In genomic region chr2:163863073-163863472, GRCh38 we compare ENCODE assay signal across 21 cellular contexts.
DNase-seq lines count a peak whose midpoint lies in the region; FAIRE-seq and TF ChIP-seq lines count a peak whose summit lies in the region.
"Had no signal": no experiment of that assay in that cellular context is flagged by ENCODE, and none has a peak within 500 bp of the region (broad histone marks: within the 10 kb centered on the region; RNA-seq: fewer than 3 reads in every experiment).

No MANE protein-coding gene starts in this region.

- no peak overlapping the region for H4K8ac ChIP-seq in trophoblast cell (ENCODE audit: low read depth, low read length)

- H3K4me3 ChIP-seq in trophoblast cell (ENCODE audit: low read depth, low read length) (no peak overlapping the region), dorsolateral prefrontal cortex (no peak overlapping the region)
- H3K4me3 ChIP-seq: BLaER1 treated with 17β-estradiol and CSF1 and Interleukin-3, amounts not matched to agents 10 nM and 100 nM; GM23338; HAP-1 had no signal

- no peak overlapping the region for H3K4ac ChIP-seq in trophoblast cell (ENCODE audit: low read depth, low read length)

- DNase-seq in DMS53 (lab: John Stamatoyannopoulos, UW) (peak; percentile 12), DMS53 treated with DMSO at 0.1 percent for 48 hours (lab: John Stamatoyannopoulos, UW; ENCODE audit: unreplicated experiment) (no peak), RKO (ENCODE audit: low spot score) (peak; percentile 16), trophoblast cell (peak; percentile 29 to 69), GM19239 (ENCODE audit: insufficient read length, low spot score) (no peak), dorsolateral prefrontal cortex (no peak)
- DNase-seq: ACHN; AML-193; BE2C; CD4-positive, alpha-beta T cell; CD8-positive, alpha-beta memory T cell; DMS 273 treated with DMSO at 0.1 percent for 48 hours; DND-41; HFFc6 had no signal

- H2BK5ac ChIP-seq in trophoblast cell (ENCODE audit: low read depth, low read length, poor library complexity): no peak overlapping the region

- no peak overlapping the region for H2AFZ ChIP-seq in trophoblast cell (ENCODE audit: insufficient read depth, low read length, poor library complexity)
- H2AFZ ChIP-seq: GM23338 had no signal

- no CpG with 5 or more reads among the region's 3 CpGs for WGBS in trophoblast cell (ENCODE audit: extremely low coverage, insufficient coverage, insufficient read length)

- FAIRE-seq in GM19239 (lab: Jason Lieb, UNC): no peak
- FAIRE-seq: A204.1, D721Med, GM12892 had no signal

- no peak overlapping the region for H3K4me2 ChIP-seq in trophoblast cell (ENCODE audit: low read length)
- H3K4me2 ChIP-seq: BLaER1 treated with 17β-estradiol and CSF1 and Interleukin-3, amounts not matched to agents 10 nM and 100 nM; GM23338 had no signal

- no peak overlapping the region for H3K18ac ChIP-seq in trophoblast cell (ENCODE audit: low read length)

- H3K27ac ChIP-seq in trophoblast cell (ENCODE audit: low read depth, low read length) (no peak overlapping the region), dorsolateral prefrontal cortex (no peak overlapping the region)
- H3K27ac ChIP-seq: 22Rv1; BLaER1 treated with 17β-estradiol and CSF1 and Interleukin-3, amounts not matched to agents 10 nM and 100 nM had no signal

- no peaks in the 10 kb centered on the region for H3K79me1 ChIP-seq in trophoblast cell (ENCODE audit: low read length)

- H3K27me3 ChIP-seq in trophoblast cell (ENCODE audit: insufficient read depth, low read length) (no peaks in the 10 kb centered on the region), dorsolateral prefrontal cortex (no peaks in the 10 kb centered on the region)
- H3K27me3 ChIP-seq: BE2C; BLaER1 treated with 17β-estradiol and CSF1 and Interleukin-3, amounts not matched to agents 10 nM and 100 nM had no signal

- no peaks in the 10 kb centered on the region for H3K9me3 ChIP-seq in trophoblast cell (ENCODE audit: insufficient read depth, low read depth, low read length)
- H3K9me3 ChIP-seq: BE2C had no signal

- no peaks in the 10 kb centered on the region for H3K4me1 ChIP-seq in trophoblast cell (ENCODE audit: control insufficient read depth in 1 of 2, insufficient read depth in 2 of 2, low read length in 2 of 2)
- H3K4me1 ChIP-seq: BE2C, HAP-1 had no signal

- H2BK12ac ChIP-seq in trophoblast cell (ENCODE audit: low read length): no peak overlapping the region

- H4K91ac ChIP-seq in trophoblast cell (ENCODE audit: low read depth, low read length): no peak overlapping the region

- no peak overlapping the region for H3K9ac ChIP-seq in trophoblast cell (ENCODE audit: low read length)
- H3K9ac ChIP-seq: BLaER1 treated with 17β-estradiol and CSF1 and Interleukin-3, amounts not matched to agents 10 nM and 100 nM had no signal

- H2AK5ac ChIP-seq in trophoblast cell (ENCODE audit: low read length): no peak overlapping the region

- intact Hi-C loops in dorsolateral prefrontal cortex (cut with DNase I): no loop called here

- no peaks in the 10 kb centered on the region for H3K79me2 ChIP-seq in trophoblast cell (ENCODE audit: control insufficient read depth, insufficient read depth, low read length, poor library complexity)

- H3K36me3 ChIP-seq in trophoblast cell (ENCODE audit: control insufficient read depth in 1 of 2, insufficient read depth in 2 of 2, low read length in 2 of 2): no peaks in the 10 kb centered on the region
- H3K36me3 ChIP-seq: BE2C; BLaER1 treated with 17β-estradiol and CSF1 and Interleukin-3, amounts not matched to agents 10 nM and 100 nM; HAP-1 had no signal

- no peak for TF ChIP-seq CTCF in dorsolateral prefrontal cortex (IDR thresholded peaks at IDR 0.05 in 54 of 56, conservative IDR thresholded peaks at IDR 0.05 in 2 of 56; ENCODE audit: low read depth in 1 of 56, partially characterized antibody in 56 of 56)

- no peak overlapping the region for H2BK120ac ChIP-seq in trophoblast cell (ENCODE audit: insufficient read depth, low read length, poor library complexity)

- no peak overlapping the region for H3K14ac ChIP-seq in trophoblast cell (ENCODE audit: low read length)

- H4K12ac ChIP-seq in trophoblast cell (ENCODE audit: low read depth, low read length): no peak overlapping the region

- no peak overlapping the region for H3K23ac ChIP-seq in trophoblast cell (ENCODE audit: low read length)

Comparison
In these comparisons a context has a peak if more than half of its experiments do, and no peak if none do; other contexts are left out.
1. DNase-seq: peak in DMS53 (single experiment), RKO (single experiment) and trophoblast cell (2 of 2); none in DMS53 treated with DMSO at 0.1 percent for 48 hours (single experiment), GM19239 (single experiment) and dorsolateral prefrontal cortex (0 of 10).